ENCODE assay signal across 7 cellular contexts in the genomic region with DNA sequence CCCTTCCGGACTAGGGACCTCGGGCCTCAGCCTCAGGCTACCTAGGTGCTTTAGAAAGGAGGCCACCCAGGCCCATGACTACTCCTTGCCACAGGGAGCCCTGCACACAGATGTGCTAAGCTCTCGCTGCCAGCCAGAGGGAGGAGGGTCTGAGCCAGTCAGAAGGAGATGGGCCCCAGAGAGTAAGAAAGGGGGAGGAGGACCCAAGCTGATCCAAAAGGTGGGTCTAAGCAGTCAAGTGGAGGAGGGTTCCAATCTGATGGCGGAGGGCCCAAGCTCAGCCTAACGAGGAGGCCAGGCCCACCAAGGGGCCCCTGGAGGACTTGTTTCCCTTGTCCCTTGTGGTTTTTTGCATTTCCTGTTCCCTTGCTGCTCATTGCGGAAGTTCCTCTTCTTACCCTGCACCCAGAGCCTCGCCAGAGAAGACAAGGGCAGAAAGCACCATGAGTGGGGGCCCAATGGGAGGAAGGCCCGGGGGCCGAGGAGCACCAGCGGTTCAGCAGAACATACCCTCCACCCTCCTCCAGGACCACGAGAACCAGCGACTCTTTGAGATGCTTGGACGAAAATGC. TPM values are rescaled to one million over a fixed set of nuclear protein-coding genes. Genes with fewer than 3 reads are reported as not detected.
DNase-seq lines count a peak whose midpoint lies in the region; ATAC-seq lines count a peak whose summit lies in the region.

A gene (plus strand): TSS at position 389 of the 572 bp plus-strand sequence. CDS start 55 bp downstream, at position 444.

- peaks cover 56% of the 10 kb centered on the region for H3K4me1 Mint-ChIP-seq in activated CD8-positive, alpha-beta memory T cell treated with anti-CD3 and anti-CD28 coated beads, Interleukin-2, amount 10 ng/mL, durations not matched to agents 7 days and 5 days

- H3K9me3 Mint-ChIP-seq in activated CD8-positive, alpha-beta memory T cell treated with anti-CD3 and anti-CD28 coated beads, Interleukin-2, amount 10 ng/mL, durations not matched to agents 7 days and 5 days (ENCODE audit: low read depth): no peaks in the 10 kb centered on the region

- peak within 1 kb of the TSS; percentile 92 for H3K27ac Mint-ChIP-seq in activated CD8-positive, alpha-beta memory T cell treated with anti-CD3 and anti-CD28 coated beads, Interleukin-2, amount 10 ng/mL, durations not matched to agents 7 days and 5 days

- H3K36me3 Mint-ChIP-seq in activated CD8-positive, alpha-beta memory T cell treated with anti-CD3 and anti-CD28 coated beads, Interleukin-2, amount 10 ng/mL, durations not matched to agents 7 days and 5 days: peaks cover 39% of the 10 kb centered on the region

- ATAC-seq in GM19372 (IDR thresholded peaks at IDR 0.05; ENCODE audit: low read depth, unreplicated experiment): peak; percentile 75
- peak; percentile 64 for ATAC-seq in HG03565 (IDR thresholded peaks at IDR 0.05; ENCODE audit: unreplicated experiment)
- peak; percentile 89 for ATAC-seq in activated CD8-positive, alpha-beta memory T cell treated with anti-CD3 and anti-CD28 coated beads, Interleukin-2, amount 10 ng/mL, durations not matched to agents 7 days and 5 days
- no peak for ATAC-seq in HG03469 (IDR thresholded peaks at IDR 0.05; ENCODE audit: unreplicated experiment)

- H3K27me3 Mint-ChIP-seq in activated CD8-positive, alpha-beta memory T cell treated with anti-CD3 and anti-CD28 coated beads, Interleukin-2, amount 10 ng/mL, durations not matched to agents 7 days and 5 days: no peaks in the 10 kb centered on the region

- CTCF ChIA-PET in activated CD8-positive, alpha-beta memory T cell treated with anti-CD3 and anti-CD28 coated beads, Interleukin-2, amount 10 ng/mL, durations not matched to agents 7 days and 5 days (lab: Charles Lee): interaction anchor here (0.9 kb wide), 1 partner anchor 118 kb away, joined by 3 read pairs; a partner anchor contains a TSS

- H3K4me3 Mint-ChIP-seq in activated CD8-positive, alpha-beta memory T cell treated with anti-CD3 and anti-CD28 coated beads, Interleukin-2, amount 10 ng/mL, durations not matched to agents 7 days and 5 days: peak within 1 kb of the TSS; percentile 89

- DNase-seq in activated CD8-positive, alpha-beta memory T cell treated with anti-CD3 and anti-CD28 coated beads, Interleukin-2, amount 10 ng/mL, durations not matched to agents 7 days and 5 days: peak; percentile 77
- DNase-seq in mesenteric fat pad (ENCODE audit: low spot score) (no peak), DMS53 (lab: John Stamatoyannopoulos, UW) (no peak), NCI-H2081 treated with DMSO at 0.1 percent for 48 hours (lab: John Stamatoyannopoulos, UW) (no peak)

RNA-seq across cellular contexts. Expression of the gene that starts here (rescaled TPM):
- 100 to 1,000 TPM; 138 to 161 TPM for total RNA-seq in activated CD8-positive, alpha-beta memory T cell treated with anti-CD3 and anti-CD28 coated beads, Interleukin-2, amount 10 ng/mL, durations not matched to agents 7 days and 5 days
- total RNA-seq in mesenteric fat pad: 22.0 TPM
